9 cellular contexts compared by ENCODE assay signal in genomic region chr3:5021571-5022092, GRCh38. TPM values are rescaled to one million over a fixed set of nuclear protein-coding genes. Genes with fewer than 3 reads are reported as not detected.
DNase-seq lines count a peak whose midpoint lies in the region; ATAC-seq and FAIRE-seq lines count a peak whose summit lies in the region.
"Had no signal": no experiment of that assay in that cellular context is flagged by ENCODE, and none has a peak within 500 bp of the region (broad histone marks: within the 10 kb centered on the region; RNA-seq: fewer than 3 reads in every experiment).

No MANE protein-coding gene starts in this region.

- H3K9me3 ChIP-seq in HUES48 (ENCODE audit: control insufficient read depth, insufficient read depth, low read length) (no peaks in the 10 kb centered on the region), adipocyte (ENCODE audit: control insufficient read depth, low read length) (no peaks in the 10 kb centered on the region)
- H3K9me3 ChIP-seq: Peyer's patch had no signal

- H3K4me1 ChIP-seq in HUES48 (ENCODE audit: control insufficient read depth, insufficient read depth, low read length), result peaks cover 6% of the 10 kb centered on the region; the same call in 1 of the 2 replicates
- H3K4me1 ChIP-seq in adipocyte (ENCODE audit: control insufficient read depth, insufficient read depth, low read length), result peaks cover 29% of the 10 kb centered on the region

- ATAC-seq in left colon (peak; percentile 35), HG02798 (IDR thresholded peaks at IDR 0.05; ENCODE audit: poor library complexity, unreplicated experiment) (no peak), HG02981 (IDR thresholded peaks at IDR 0.05; ENCODE audit: unreplicated experiment) (no peak)

- no peak for FAIRE-seq in frontal cortex (lab: Jason Lieb, UNC)

- H3K9ac ChIP-seq in HUES48 (ENCODE audit: low read depth, low read length) (no peak overlapping the region), adipocyte (ENCODE audit: low read length) (no peak overlapping the region)

- H3K36me3 ChIP-seq in HUES48 (ENCODE audit: control insufficient read depth, insufficient read depth, low read length) (no peaks in the 10 kb centered on the region), adipocyte (ENCODE audit: control insufficient read depth, insufficient read depth, low read length, severe bottlenecking) (no peaks in the 10 kb centered on the region)
- H3K36me3 ChIP-seq: Peyer's patch had no signal

- intact Hi-C loops in left colon (cut with DNase I, micrococcal nuclease), result loop anchor here in 1 of 2 donors (10.0 kb wide), 1 partner anchor 307 kb away; no protein-coding TSS in a partner anchor

- no peaks in the 10 kb centered on the region for H3K27me3 ChIP-seq in HUES48 (ENCODE audit: control insufficient read depth, insufficient read depth, low read length)
- no peaks in the 10 kb centered on the region for H3K27me3 ChIP-seq in adipocyte (replicated peaks; ENCODE audit: control insufficient read depth, insufficient read depth, low read length)
- H3K27me3 ChIP-seq: Peyer's patch had no signal

- H3K4me3 ChIP-seq in HUES48 (ENCODE audit: low read depth, low read length) (no peak overlapping the region), adipocyte (ENCODE audit: low read length) (no peak overlapping the region)
- H3K4me3 ChIP-seq: Peyer's patch had no signal

- DNase-seq in AG08396 (ENCODE audit: low spot score), result peak; percentile 63
- peak; percentile 18 for DNase-seq in adipocyte (ENCODE audit: low read depth)
- DNase-seq in left colon, result no peak
- DNase-seq in central memory CD4-positive, alpha-beta T cell, result no peak
- no peak for DNase-seq in frontal cortex (ENCODE audit: low spot score in 2 of 2)
- DNase-seq: Peyer's patch had no signal

- peak overlapping the region; percentile 94 for H3K27ac ChIP-seq in HUES48 (ENCODE audit: low read depth, low read length)
- H3K27ac ChIP-seq: Peyer's patch had no signal

RNA-seq across cellular contexts. Expression of gene BHLHE40, which starts 42.4 kb away (rescaled TPM):
- total RNA-seq in left colon, result 10 to 100 TPM; 40.8 to 74.0 TPM
- total RNA-seq in frontal cortex, result 2.9 TPM

Comparison
In these comparisons a context has a peak if more than half of its experiments do, and no peak if none do; other contexts are left out.
1. DNase-seq: peak in AG08396 (single experiment) and adipocyte (single experiment); none in left colon (0 of 2), central memory CD4-positive, alpha-beta T cell (single experiment) and frontal cortex (0 of 2).
2. RNA of gene BHLHE40, which starts 42.4 kb away (total RNA-seq): 40.8 to 74.0 TPM in left colon; 2.9 TPM in frontal cortex (single experiment); every median in the first group is over 10 times any median in the second.